In the genomic region with DNA sequence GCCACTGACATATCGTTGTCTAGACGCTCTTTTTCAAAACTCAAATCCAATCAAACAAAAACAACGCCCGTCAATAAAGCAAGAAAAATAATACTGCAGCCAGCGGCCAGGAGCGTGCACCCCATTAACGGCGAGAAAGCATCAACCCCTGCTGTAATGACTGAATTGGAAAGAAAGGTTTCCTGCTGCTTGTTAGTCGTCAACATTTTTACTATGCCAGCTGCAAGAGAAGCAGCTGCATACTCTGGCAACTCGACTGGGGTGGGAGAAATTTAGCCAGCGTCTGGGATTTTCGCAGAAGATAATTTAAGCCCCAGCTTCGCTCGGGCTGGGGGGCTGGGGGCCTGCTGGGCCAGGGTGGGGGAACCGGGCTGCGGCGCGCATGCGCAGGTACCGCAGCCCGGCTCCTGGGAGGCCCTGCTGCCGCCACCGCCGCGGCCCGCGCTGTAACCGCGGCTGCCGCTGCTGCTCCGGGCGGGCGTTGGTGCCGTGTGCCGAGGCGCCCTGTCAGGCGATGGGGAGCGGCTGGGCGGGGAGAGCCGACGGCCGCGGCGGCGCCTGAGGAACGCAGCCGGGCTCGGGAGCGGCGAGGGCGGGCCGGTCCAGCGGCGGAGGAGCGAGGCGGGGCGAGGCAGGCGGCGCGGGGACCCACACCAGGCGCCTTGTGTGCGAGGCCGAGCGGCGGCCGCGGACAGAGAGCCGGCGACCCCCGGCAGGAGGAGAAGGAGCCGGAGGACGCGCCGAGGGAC, we compare ENCODE assay signal across 8 cellular contexts. TPM values are rescaled to one million over a fixed set of nuclear protein-coding genes. Genes with fewer than 3 reads are reported as not detected.
A peak's percentile ranks its signal among the peaks of the same experiment; 100 is the strongest.
DNase-seq lines count a peak whose midpoint lies in the region; ATAC-seq and TF ChIP-seq lines count a peak whose summit lies in the region.

No MANE protein-coding gene starts in this region.

- TF ChIP-seq CTCF in GM10266 (IDR thresholded peaks at IDR 0.05; ENCODE audit: control insufficient read depth, insufficient read depth, low read depth, missing control alignments): no peak
- TF ChIP-seq CTCF in HFF-Myc (IDR thresholded peaks at IDR 0.05; ENCODE audit: low read depth, low read length, missing control alignments): no peak
- TF ChIP-seq CTCF in SU-DHL-6 (IDR thresholded peaks at IDR 0.05; ENCODE audit: insufficient read depth, low read length, poor library complexity, severe bottlenecking): no peak
- peak in 1 of 9 donors; percentile 7 for TF ChIP-seq CTCF in heart right ventricle (IDR thresholded peaks at IDR 0.05)
- TF ChIP-seq CTCF in upper lobe of left lung (IDR thresholded peaks at IDR 0.05): peak in 3 of 6 experiments; percentile 10 to 19 (median 17)

- 0% methylated on average over 50 to 74 of the region's 74 CpGs for WGBS in heart right ventricle, 2 donors
- 1% methylated on average over 30 to 34 of the region's 74 CpGs for WGBS in upper lobe of left lung, 2 donors

- H3K4me2 ChIP-seq in SU-DHL-6 (ENCODE audit: low read depth, low read length, poor library complexity, severe bottlenecking): peak overlapping the region; percentile 92

- H3K9me2 ChIP-seq in SU-DHL-6 (replicated peaks; ENCODE audit: insufficient read depth, low read length): no peaks in the 10 kb centered on the region

- H3K27ac Mint-ChIP-seq in activated naive CD8-positive, alpha-beta T cell treated with anti-CD3 and anti-CD28 coated beads, Interleukin-2, amount 50 U/mL, for 24 hours: peak overlapping the region; percentile 97

- H3K36me3 ChIP-seq in SU-DHL-6 (ENCODE audit: low read length) (peaks cover 4% of the 10 kb centered on the region), heart right ventricle (no peaks in the 10 kb centered on the region), upper lobe of left lung (no peaks in the 10 kb centered on the region)

- peak; percentile 91 for DNase-seq in GM10266 (ENCODE audit: extremely low spot score)
- DNase-seq in HFF-Myc (ENCODE audit: extremely low read depth, low read depth): no peak
- peak; percentile 45 for DNase-seq in MV-4-11 (lab: John Stamatoyannopoulos, UW)
- peak; percentile 67 for DNase-seq in activated naive CD8-positive, alpha-beta T cell treated with anti-CD3 and anti-CD28 coated beads, Interleukin-2, amount 50 U/mL, for 24 hours
- DNase-seq in heart right ventricle: peak; percentile 43 to 79
- peak; percentile 91 for DNase-seq in posterior vena cava (ENCODE audit: low spot score)
- peak; percentile 55 to 96 for DNase-seq in upper lobe of left lung

- H3K36me3 Mint-ChIP-seq in activated naive CD8-positive, alpha-beta T cell treated with anti-CD3 and anti-CD28 coated beads, Interleukin-2, amount 50 U/mL, for 24 hours (ENCODE audit: low read depth): no peaks in the 10 kb centered on the region

- intact Hi-C loops in heart right ventricle (cut with DNase I) (loop anchor here in 5 of 10 donors (2.0 to 10.0 kb wide), 7 partner anchors 71 to 1389 kb away; partner anchors contain the start of genes FBXO30 (in 1 of the 5) and RAB32 (in 1 of the 5)), posterior vena cava (cut with DNase I) (loop anchor here in 1 of 2 donors (5.0 kb wide), 1 partner anchor 591 kb away; no protein-coding TSS in a partner anchor)

- H3K27me3 Mint-ChIP-seq in activated naive CD8-positive, alpha-beta T cell treated with anti-CD3 and anti-CD28 coated beads, Interleukin-2, amount 50 U/mL, for 24 hours: peaks cover 1% of the 10 kb centered on the region

- no peaks in the 10 kb centered on the region for H3K9me3 ChIP-seq in SU-DHL-6 (ENCODE audit: insufficient read depth, low read length)
- no peaks in the 10 kb centered on the region for H3K9me3 ChIP-seq in heart right ventricle
- H3K9me3 ChIP-seq in upper lobe of left lung: no peaks in the 10 kb centered on the region

- H3K9ac ChIP-seq in SU-DHL-6 (ENCODE audit: low read length): peak overlapping the region; percentile 71

- H3K9me3 Mint-ChIP-seq in activated naive CD8-positive, alpha-beta T cell treated with anti-CD3 and anti-CD28 coated beads, Interleukin-2, amount 50 U/mL, for 24 hours: no peaks in the 10 kb centered on the region

- H2AFZ ChIP-seq in SU-DHL-6 (ENCODE audit: low read depth, low read length, severe bottlenecking): peak overlapping the region; percentile 85

- peak overlapping the region; percentile 61 for H3K4me3 ChIP-seq in HFF-Myc (replicated peaks; ENCODE audit: low read depth, low read length)
- peak overlapping the region; percentile 98 for H3K4me3 ChIP-seq in SU-DHL-6 (ENCODE audit: insufficient read depth, low read length, poor library complexity, severe bottlenecking)
- H3K4me3 ChIP-seq in heart right ventricle: peak overlapping the region; percentile 36 to 92 (median 83)
- peak overlapping the region; percentile 74 to 93 (median 80) for H3K4me3 ChIP-seq in upper lobe of left lung

- H3K27me3 ChIP-seq in SU-DHL-6 (ENCODE audit: low read length): no peaks in the 10 kb centered on the region
- H3K27me3 ChIP-seq in heart right ventricle: no peaks in the 10 kb centered on the region
- H3K27me3 ChIP-seq in upper lobe of left lung: no peaks in the 10 kb centered on the region

- no peaks in the 10 kb centered on the region for H4K20me1 ChIP-seq in SU-DHL-6 (ENCODE audit: low read depth, low read length)

- peak; percentile 59 for ATAC-seq in activated naive CD8-positive, alpha-beta T cell treated with anti-CD3 and anti-CD28 coated beads, Interleukin-2, amount 50 U/mL, for 24 hours
- ATAC-seq in heart right ventricle (peak; percentile 80 to 92 (median 85)), upper lobe of left lung (ENCODE audit: low FRiP score in 2 of 2) (peak; percentile 84 to 90)

- H3F3A ChIP-seq in SU-DHL-6 (ENCODE audit: insufficient read depth): peaks cover 9% of the 10 kb centered on the region

- peak overlapping the region; percentile 90 for H3K27ac ChIP-seq in SU-DHL-6 (ENCODE audit: low read depth, low read length)
- peak overlapping the region; percentile 87 to 97 (median 94) for H3K27ac ChIP-seq in heart right ventricle
- peak overlapping the region; percentile 94 to 100 (median 94) for H3K27ac ChIP-seq in upper lobe of left lung

- peaks cover 41% of the 10 kb centered on the region for H3K79me2 ChIP-seq in SU-DHL-6 (ENCODE audit: insufficient read depth, low read length)

- H3K4me1 ChIP-seq in heart right ventricle (peaks cover 0 to 42% (median 26%) of the 10 kb centered on the region in 9 donors), upper lobe of left lung (peaks cover 0 to 16% (median 13%) of the 10 kb centered on the region in 4 donors)

- peak in 3 of 4 donors; percentile 38 to 83 (median 67) for TF ChIP-seq POLR2A in upper lobe of left lung (IDR thresholded peaks at IDR 0.05)

- no peak for TF ChIP-seq EP300 in upper lobe of left lung (IDR thresholded peaks at IDR 0.05)

- H3K4me1 Mint-ChIP-seq in activated naive CD8-positive, alpha-beta T cell treated with anti-CD3 and anti-CD28 coated beads, Interleukin-2, amount 50 U/mL, for 24 hours: peaks cover 45% of the 10 kb centered on the region

- peak overlapping the region; percentile 92 for H3K4me3 Mint-ChIP-seq in activated naive CD8-positive, alpha-beta T cell treated with anti-CD3 and anti-CD28 coated beads, Interleukin-2, amount 50 U/mL, for 24 hours

RNA-seq across cellular contexts. Expression of gene STXBP5, which starts 0.7 kb away (rescaled TPM):
- 10 to 100 TPM in 8 of 10 donors, 1 to 10 TPM in 2; 9.0 to 16.3 (median 13.4) TPM for total RNA-seq in heart right ventricle
- polyA plus RNA-seq in heart right ventricle: 10 to 100 TPM in 1 of 2 donors, 1 to 10 TPM in 1; 2.8 to 23.2 TPM
- total RNA-seq in posterior vena cava: 10 to 100 TPM; 21.6 to 30.0 TPM
- total RNA-seq in upper lobe of left lung: 10 to 100 TPM; 10.5 to 26.5 (median 15.7) TPM
